Comparison of ENCODE assay signal across 29 cellular contexts in the genomic region with DNA sequence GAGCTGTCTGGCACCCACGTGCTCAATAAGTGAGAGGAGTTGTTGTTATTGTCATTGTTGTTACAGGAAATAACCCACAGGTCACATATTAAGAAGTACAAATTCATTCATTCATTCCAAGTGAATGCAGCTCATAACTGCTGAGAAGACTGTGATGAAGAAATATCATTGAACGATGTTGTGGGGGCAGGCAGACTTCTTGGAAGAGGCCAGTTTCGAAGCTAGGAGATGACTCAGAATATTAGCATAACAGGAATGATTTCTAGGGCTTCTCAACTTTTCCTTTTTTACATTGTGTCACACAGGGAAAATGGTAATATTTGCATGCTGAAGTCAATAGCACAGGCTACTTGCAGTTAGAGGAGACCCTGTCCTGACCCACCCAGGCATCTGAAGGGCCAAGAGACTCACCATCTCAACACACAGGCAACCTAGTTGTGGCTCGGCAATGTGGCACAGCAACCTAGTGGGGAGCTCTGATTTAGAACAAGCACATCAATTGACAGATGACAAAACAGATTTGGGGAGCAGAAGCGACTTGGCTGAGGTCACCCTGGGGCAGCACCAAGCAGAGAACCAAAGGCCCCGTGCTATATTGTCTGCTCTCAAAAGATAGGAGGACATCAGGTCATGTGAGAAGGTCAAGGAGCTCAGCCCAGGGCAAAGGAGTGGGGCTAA.
"Had no signal": no experiment of that assay in that cellular context is flagged by ENCODE, and none has a peak within 500 bp of the region (broad histone marks: within the 10 kb centered on the region; RNA-seq: fewer than 3 reads in every experiment).

No MANE protein-coding gene starts in this region.

- H3K36me3 ChIP-seq: brain microvascular endothelial cell, gastrocnemius medialis, ovary, prostate gland, suprapubic skin, tibial artery, WERI-Rb-1 had no signal

- H3K4me3 ChIP-seq: gastrocnemius medialis, hepatocyte, ovary, prostate gland, suprapubic skin, tibial artery had no signal

- H3K4me1 ChIP-seq: gastrocnemius medialis, prostate gland, suprapubic skin, tibial artery had no signal

- H3K4me1 Mint-ChIP-seq: activated CD8-positive, alpha-beta memory T cell treated with anti-CD3 and anti-CD28 coated beads, Interleukin-2, amount 10 ng/mL, durations not matched to agents 7 days and 5 days; naive thymus-derived CD8-positive, alpha-beta T cell; T-helper 17 cell had no signal

- H2AFZ ChIP-seq: hepatocyte had no signal

- H3K9ac ChIP-seq: SK-N-SH had no signal

- H3K9me2 ChIP-seq: SK-N-SH had no signal

- H3K4me3 Mint-ChIP-seq: activated CD8-positive, alpha-beta memory T cell treated with anti-CD3 and anti-CD28 coated beads, Interleukin-2, amount 10 ng/mL, durations not matched to agents 7 days and 5 days; activated CD8-positive, alpha-beta T cell treated with anti-CD3 and anti-CD28 coated beads for 36 hours; activated T-cell treated with anti-CD3 and anti-CD28 coated beads, Interleukin-2, amount 50 U/mL, for 72 hours; dendritic cell treated with granulocyte-macrophage colony-stimulating factor and Interleukin-4, amounts not matched to agents 40 ng/mL and 50 ng/mL, for 4 days; memory B cell; naive thymus-derived CD8-positive, alpha-beta T cell; T-helper 17 cell had no signal

- H3K9me3 ChIP-seq: gastrocnemius medialis, ovary, prostate gland, SK-N-SH, suprapubic skin, tibial artery had no signal

- H3K4me2 ChIP-seq: hepatocyte, SK-N-SH had no signal

- DNase-seq: activated CD4-positive, alpha-beta T cell treated with anti-CD3 and anti-CD28 coated beads for 48 hours; activated CD8-positive, alpha-beta memory T cell treated with anti-CD3 and anti-CD28 coated beads, Interleukin-2, amount 10 ng/mL, durations not matched to agents 7 days and 5 days; activated CD8-positive, alpha-beta T cell treated with anti-CD3 and anti-CD28 coated beads for 36 hours; activated naive CD4-positive, alpha-beta T cell; activated T-cell treated with anti-CD3 and anti-CD28 coated beads for 4 hours; activated T-cell treated with anti-CD3 and anti-CD28 coated beads, Interleukin-2, amount 50 U/mL, for 72 hours; anterior cingulate cortex; brain microvascular endothelial cell; effector CD4-positive, alpha-beta T cell; gastrocnemius medialis; kidney; midbrain; naive thymus-derived CD8-positive, alpha-beta T cell; ovary; SK-N-SH; stimulated activated CD4-positive, alpha-beta T cell treated with anti-CD3 and anti-CD28 coated beads, Interleukin-15, amount 100 ng/mL, for 24 hours; stimulated activated CD4-positive, alpha-beta T cell treated with anti-CD3 and anti-CD28 coated beads, Interleukin-2, amount 100 ng/mL, for 24 hours; stimulated activated naive CD4-positive, alpha-beta T cell; T-helper 17 cell; T1000; tibial artery; WERI-Rb-1 had no signal

- H3K27ac Mint-ChIP-seq: activated CD8-positive, alpha-beta memory T cell treated with anti-CD3 and anti-CD28 coated beads, Interleukin-2, amount 10 ng/mL, durations not matched to agents 7 days and 5 days; activated CD8-positive, alpha-beta T cell treated with anti-CD3 and anti-CD28 coated beads for 36 hours; activated naive CD4-positive, alpha-beta T cell treated with anti-CD3 and anti-CD28 coated beads, Interleukin-2, amount 50 U/mL, for 72 hours; activated T-cell treated with anti-CD3 and anti-CD28 coated beads, Interleukin-2, amount 50 U/mL, for 72 hours; dendritic cell treated with granulocyte-macrophage colony-stimulating factor and Interleukin-4, amounts not matched to agents 40 ng/mL and 50 ng/mL, for 4 days; memory B cell; naive thymus-derived CD8-positive, alpha-beta T cell; T-helper 17 cell had no signal

- H3K27ac ChIP-seq: brain microvascular endothelial cell, gastrocnemius medialis, hepatocyte, ovary, prostate gland, suprapubic skin, tibial artery, WERI-Rb-1 had no signal

- H3K79me2 ChIP-seq: hepatocyte had no signal

- H3K36me3 Mint-ChIP-seq: activated CD8-positive, alpha-beta memory T cell treated with anti-CD3 and anti-CD28 coated beads, Interleukin-2, amount 10 ng/mL, durations not matched to agents 7 days and 5 days; activated naive CD4-positive, alpha-beta T cell treated with anti-CD3 and anti-CD28 coated beads, Interleukin-2, amount 50 U/mL, for 72 hours; memory B cell; naive thymus-derived CD8-positive, alpha-beta T cell had no signal

- H3K9me3 Mint-ChIP-seq: activated CD8-positive, alpha-beta T cell treated with anti-CD3 and anti-CD28 coated beads for 36 hours; activated T-cell treated with anti-CD3 and anti-CD28 coated beads, Interleukin-2, amount 50 U/mL, for 72 hours; dendritic cell treated with granulocyte-macrophage colony-stimulating factor and Interleukin-4, amounts not matched to agents 40 ng/mL and 50 ng/mL, for 4 days; memory B cell had no signal

- H3K27me3 ChIP-seq: brain microvascular endothelial cell, hepatocyte, ovary had no signal

- ATAC-seq: activated CD4-positive, CD25-positive, alpha-beta regulatory T cell treated with anti-CD3 and anti-CD28 coated beads, Interleukin-2, amount 50 U/mL, for 24 hours; activated CD8-positive, alpha-beta memory T cell treated with anti-CD3 and anti-CD28 coated beads, Interleukin-2, amount 10 ng/mL, durations not matched to agents 7 days and 5 days; activated CD8-positive, alpha-beta T cell treated with anti-CD3 and anti-CD28 coated beads for 36 hours; activated naive CD4-positive, alpha-beta T cell treated with anti-CD3 and anti-CD28 coated beads, Interleukin-2, amount 50 U/mL, for 72 hours; activated T-cell treated with anti-CD3 and anti-CD28 coated beads, Interleukin-2, amount 50 U/mL, for 72 hours; gastrocnemius medialis; naive thymus-derived CD8-positive, alpha-beta T cell; T-helper 17 cell had no signal

- H3K27me3 Mint-ChIP-seq: activated CD8-positive, alpha-beta memory T cell treated with anti-CD3 and anti-CD28 coated beads, Interleukin-2, amount 10 ng/mL, durations not matched to agents 7 days and 5 days had no signal
